ENCODE assay signal across 18 cellular contexts in the genomic region with DNA sequence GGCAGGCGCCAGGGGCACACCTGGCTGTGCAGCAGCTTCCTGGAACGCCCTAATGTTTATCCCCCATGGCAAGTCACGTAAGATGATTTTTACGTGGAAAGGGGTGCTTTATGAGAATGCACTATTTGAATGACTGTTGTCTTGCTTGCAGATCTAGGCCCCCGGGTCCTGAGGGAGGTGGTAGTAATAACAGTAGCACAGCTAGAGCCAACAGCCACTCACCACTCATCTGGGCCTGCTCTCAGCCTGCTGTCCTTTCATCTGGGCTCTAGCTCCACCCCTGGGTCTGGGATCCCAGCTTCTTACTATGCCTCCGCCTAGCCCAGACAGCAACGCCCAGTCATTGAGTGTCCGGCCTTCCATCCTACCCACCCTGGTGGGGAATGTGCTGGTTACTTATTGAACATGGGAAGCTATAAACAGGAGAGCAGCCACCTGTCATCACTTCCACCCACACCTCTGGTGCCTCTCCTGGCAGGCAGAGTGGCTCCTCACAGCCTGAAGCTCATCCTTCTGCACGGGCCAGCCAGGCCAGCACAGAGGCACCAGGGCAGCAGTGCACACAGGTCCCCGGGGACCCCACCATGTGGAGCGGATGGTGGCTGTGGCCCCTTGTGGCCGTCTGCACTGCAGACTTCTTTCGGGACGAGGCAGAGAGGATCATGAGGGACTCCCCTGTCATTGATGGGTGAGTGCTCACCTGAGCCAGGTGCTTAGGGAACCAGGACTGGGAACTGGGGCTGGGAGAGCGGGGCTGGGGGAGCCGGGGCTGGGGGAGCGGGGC. TPM values are rescaled to one million over a fixed set of nuclear protein-coding genes. Genes with fewer than 3 reads are reported as not detected.
DNase-seq lines count a peak whose midpoint lies in the region; ATAC-seq and TF ChIP-seq lines count a peak whose summit lies in the region.
"Had no signal": no experiment of that assay in that cellular context is flagged by ENCODE, and none has a peak within 500 bp of the region (broad histone marks: within the 10 kb centered on the region; RNA-seq: fewer than 3 reads in every experiment).

No MANE protein-coding gene starts in this region.

- H4K91ac ChIP-seq in neuronal stem cell (ENCODE audit: low read depth, low read length, poor library complexity) = peak overlapping the region; percentile 8

- no peaks in the 10 kb centered on the region for H3K36me3 Mint-ChIP-seq in activated B cell treated with CpG ODN at 0.5 μM for 24 hours (ENCODE audit: low read depth)
- H3K36me3 Mint-ChIP-seq: CD4-positive, alpha-beta memory T cell had no signal

- H2BK5ac ChIP-seq in neuronal stem cell (ENCODE audit: low read length) = no peak overlapping the region

- H2AFZ ChIP-seq in neuronal stem cell (ENCODE audit: low read length) = no peak overlapping the region

- CTCF ChIA-PET in activated B cell treated with CpG ODN at 0.5 μM for 24 hours (lab: Charles Lee) = no interaction called here

- POLR2A ChIA-PET in activated B cell treated with CpG ODN at 0.5 μM for 24 hours (lab: Charles Lee) = no interaction called here

- no peak for TF ChIP-seq CTCF in BE2C (IDR thresholded peaks at IDR 0.05; ENCODE audit: low read depth, low read length)
- no peak for TF ChIP-seq CTCF in activated B cell treated with CpG ODN at 0.5 μM for 24 hours (IDR thresholded peaks at IDR 0.05)

- peaks cover 2% of the 10 kb centered on the region for H3K79me1 ChIP-seq in neuronal stem cell (ENCODE audit: low read depth, low read length)

- H3K4me2 ChIP-seq in neuronal stem cell (ENCODE audit: insufficient read depth, low read length, poor library complexity, severe bottlenecking) = no peak overlapping the region

- H2AK5ac ChIP-seq in neuronal stem cell (ENCODE audit: low read depth, low read length) = no peak overlapping the region

- no peak overlapping the region for H2BK120ac ChIP-seq in neuronal stem cell (ENCODE audit: low read depth, low read length)

- H3K9me3 ChIP-seq in BE2C (no peaks in the 10 kb centered on the region), neuronal stem cell (replicated peaks in 1 of 2; ENCODE audit: control insufficient read depth in 2 of 2, insufficient read depth in 1 of 2, low read depth in 1 of 2, low read length in 2 of 2) (peaks cover 0 to 4% of the 10 kb centered on the region in 2 donors)

- no peaks in the 10 kb centered on the region for H3K27me3 Mint-ChIP-seq in activated B cell treated with CpG ODN at 0.5 μM for 24 hours

- H4K8ac ChIP-seq in neuronal stem cell (ENCODE audit: low read depth, low read length) = no peak overlapping the region

- peak overlapping the region; percentile 14 for H2BK12ac ChIP-seq in neuronal stem cell (ENCODE audit: low read length)

- no peak overlapping the region for H3K18ac ChIP-seq in neuronal stem cell (ENCODE audit: low read length)

- no peak overlapping the region for H2BK15ac ChIP-seq in neuronal stem cell (ENCODE audit: low read length)

- no peak overlapping the region for H3K27ac ChIP-seq in neuronal stem cell (replicated peaks; ENCODE audit: low read length)
- H3K27ac ChIP-seq: RWPE1 had no signal

- H3K27ac Mint-ChIP-seq in activated B cell treated with CpG ODN at 0.5 μM for 24 hours = no peak overlapping the region
- H3K27ac Mint-ChIP-seq: CD4-positive, alpha-beta memory T cell had no signal

- H3K27me3 ChIP-seq in BE2C (peaks cover 3% of the 10 kb centered on the region; the same call in 1 of the 2 replicates), neuronal stem cell (ENCODE audit: control insufficient read depth in 3 of 3, insufficient read depth in 3 of 3, low read depth in 1 of 3, low read length in 3 of 3) (peaks cover 0 to 14% (median 5%) of the 10 kb centered on the region in 3 experiments)

- H3K9ac ChIP-seq in neuronal stem cell (ENCODE audit: low read depth, low read length, poor library complexity) = no peak overlapping the region

- H3K4me3 Mint-ChIP-seq in activated B cell treated with CpG ODN at 0.5 μM for 24 hours = no peak overlapping the region
- H3K4me3 Mint-ChIP-seq: CD4-positive, alpha-beta memory T cell had no signal

- H3K4me1 ChIP-seq in BE2C = peaks cover 9% of the 10 kb centered on the region
- peaks cover 3 to 4% of the 10 kb centered on the region in 2 donors for H3K4me1 ChIP-seq in neuronal stem cell (ENCODE audit: control insufficient read depth in 2 of 2, insufficient read depth in 1 of 2, low read depth in 1 of 2, low read length in 2 of 2)

- no peaks in the 10 kb centered on the region for H3K9me3 Mint-ChIP-seq in activated B cell treated with CpG ODN at 0.5 μM for 24 hours
- H3K9me3 Mint-ChIP-seq: CD4-positive, alpha-beta memory T cell had no signal

- H3K14ac ChIP-seq in neuronal stem cell (ENCODE audit: low read length) = no peak overlapping the region

- intact Hi-C loops in activated B cell treated with CpG ODN at 0.5 μM for 24 hours (cut with micrococcal nuclease) = no loop called here

- peak; percentile 7 for ATAC-seq in activated B cell treated with CpG ODN at 0.5 μM for 24 hours (ENCODE audit: low read depth)
- ATAC-seq: PC-3 had no signal

- H3K4me1 Mint-ChIP-seq in activated B cell treated with CpG ODN at 0.5 μM for 24 hours = no peaks in the 10 kb centered on the region
- H3K4me1 Mint-ChIP-seq: CD4-positive, alpha-beta memory T cell had no signal

- H3K23ac ChIP-seq in neuronal stem cell (ENCODE audit: low read depth, low read length, poor library complexity) = no peak overlapping the region

- H3K4me3 ChIP-seq in BE2C (ENCODE audit: low read depth, low read length) = no peak overlapping the region
- H3K4me3 ChIP-seq in neuronal stem cell (ENCODE audit: low read length in 2 of 2) = no peak overlapping the region

- H3K36me3 ChIP-seq in BE2C (no peaks in the 10 kb centered on the region), neuronal stem cell (replicated peaks in 1 of 2; ENCODE audit: control insufficient read depth in 2 of 2, insufficient read depth in 2 of 2, low read length in 2 of 2) (no peaks in the 10 kb centered on the region)

- no peak overlapping the region for H3K4ac ChIP-seq in neuronal stem cell (ENCODE audit: low read length)

- WGBS in neuronal stem cell (ENCODE audit: extremely low coverage in 2 of 2, insufficient read length in 2 of 2, insufficient replicate concordance in 1 of 2), 2 donors = no CpG with 5 or more reads among the region's 17 CpGs

- DNase-seq in BE2C (peak; percentile 43), activated B cell treated with CpG ODN at 0.5 μM for 24 hours (no peak), neuronal stem cell (ENCODE audit: low spot score) (no peak), inferior parietal cortex (ENCODE audit: extremely low spot score) (no peak), NCI-H2227 treated with DMSO at 0.1 percent for 48 hours (lab: John Stamatoyannopoulos, UW) (no peak)
- DNase-seq in NK-92 treated with Interleukin-12 subunit alpha and Interleukin-12 subunit beta, amount 100 ng/mL, for 24 hours (lab: John Stamatoyannopoulos, UW) = no peak
- DNase-seq: CD4-positive, alpha-beta memory T cell; DMS79; NCI-H1417 treated with DMSO at 0.1 percent for 48 hours; NCI-H187 treated with DMSO at 0.1 percent for 48 hours; NCI-H226; NCI-H524; NCI-H82; PC-3; SIG-M5 had no signal

RNA-seq across cellular contexts. Expression of a gene that starts 16.6 kb away (rescaled TPM):
- 0.91 TPM for polyA plus RNA-seq in BE2C (2012; ENCODE audit: insufficient read depth, insufficient read length, low read depth)
- total RNA-seq in activated B cell treated with CpG ODN at 0.5 μM for 24 hours = not detected in 2 replicates
- polyA plus RNA-seq in neuronal stem cell (2013, experiment 1 of 2) = 1.1 TPM
- polyA plus RNA-seq in neuronal stem cell (2013, experiment 2 of 2) = 0.79 TPM
- total RNA-seq: CD4-positive, alpha-beta memory T cell; H4; PC-3 had no signal
- polyA plus RNA-seq: BJ; CD4-positive, alpha-beta memory T cell had no signal

RNA-seq across cellular contexts. Expression of a gene that starts 27.5 kb away (rescaled TPM):
- polyA plus RNA-seq in BE2C (2012; ENCODE audit: insufficient read depth, insufficient read length, low read depth) = 99.0 TPM
- total RNA-seq in activated B cell treated with CpG ODN at 0.5 μM for 24 hours = 89.8 and 98.7 TPM in 2 replicates
- polyA plus RNA-seq in neuronal stem cell (2013, experiment 1 of 2) = 44.9 TPM
- 44.1 TPM for polyA plus RNA-seq in neuronal stem cell (2013, experiment 2 of 2)

RNA-seq across cellular contexts. Expression of a gene that starts 27.6 kb away (rescaled TPM):
- 6.1 TPM for polyA plus RNA-seq in BE2C (2012; ENCODE audit: insufficient read depth, insufficient read length, low read depth)
- total RNA-seq in activated B cell treated with CpG ODN at 0.5 μM for 24 hours = 8.5 TPM in 2 replicates
- polyA plus RNA-seq in neuronal stem cell (2013, experiment 1 of 2) = 28.9 TPM
- 29.1 TPM for polyA plus RNA-seq in neuronal stem cell (2013, experiment 2 of 2)

RNA-seq across cellular contexts. Expression of a gene that starts 54.5 kb away (rescaled TPM):
- 14.5 TPM for polyA plus RNA-seq in BE2C (2012; ENCODE audit: insufficient read depth, insufficient read length, low read depth)
- total RNA-seq in activated B cell treated with CpG ODN at 0.5 μM for 24 hours = 2.0 and 2.7 TPM in 2 replicates
- polyA plus RNA-seq in neuronal stem cell (2013, experiment 1 of 2) = 1.4 TPM
- 1.6 TPM for polyA plus RNA-seq in neuronal stem cell (2013, experiment 2 of 2)

RNA-seq across cellular contexts. Expression of a gene that starts 56.5 kb away (rescaled TPM):
- polyA plus RNA-seq in BE2C (2012; ENCODE audit: insufficient read depth, insufficient read length, low read depth) = 147 TPM
- total RNA-seq in activated B cell treated with CpG ODN at 0.5 μM for 24 hours = 67.9 and 76.1 TPM in 2 replicates
- 59.5 TPM for polyA plus RNA-seq in neuronal stem cell (2013, experiment 1 of 2)
- polyA plus RNA-seq in neuronal stem cell (2013, experiment 2 of 2) = 57.9 TPM
